Comparison of ENCODE assay signal across 8 cellular contexts in the genomic region with DNA sequence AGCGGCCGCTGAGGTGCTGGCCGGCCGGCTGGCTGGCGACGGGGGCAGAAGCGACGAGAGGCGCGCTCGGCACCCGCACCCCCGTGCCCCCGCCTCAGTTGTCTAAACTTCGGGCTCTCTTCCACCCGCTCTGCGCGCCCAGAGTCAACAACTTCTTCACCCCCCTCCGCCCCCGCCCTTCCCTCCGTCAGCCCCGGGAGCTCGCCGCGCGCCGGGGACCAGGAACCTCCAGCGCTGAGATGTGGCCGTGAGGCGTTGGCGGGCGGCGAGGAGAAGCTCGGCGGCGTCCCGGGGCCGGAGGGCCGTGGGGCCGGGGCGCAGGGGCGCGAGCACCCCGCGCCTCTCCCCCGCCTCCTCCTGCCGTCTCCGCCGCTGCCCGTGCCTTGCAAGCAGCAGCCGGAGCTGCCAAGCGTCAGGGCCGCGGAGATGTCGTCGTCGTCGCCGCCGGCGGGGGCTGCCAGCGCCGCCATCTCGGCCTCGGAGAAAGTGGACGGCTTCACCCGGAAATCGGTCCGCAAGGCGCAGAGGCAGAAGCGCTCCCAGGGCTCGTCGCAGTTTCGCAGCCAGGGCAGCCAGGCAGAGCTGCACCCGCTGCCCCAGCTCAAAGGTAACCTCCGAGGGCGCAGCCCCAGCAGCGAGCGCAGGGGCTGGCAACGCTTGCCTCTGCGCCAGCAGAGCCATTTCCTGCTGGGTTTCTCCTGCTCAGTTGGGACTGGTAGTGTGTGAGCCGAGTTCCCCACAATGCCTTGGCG. TPM values are rescaled to one million over a fixed set of nuclear protein-coding genes. Genes with fewer than 3 reads are reported as not detected.
DNase-seq lines count a peak whose midpoint lies in the region; FAIRE-seq and TF ChIP-seq lines count a peak whose summit lies in the region.

No MANE protein-coding gene starts in this region.

- CTCF ChIA-PET in GM10248 (lab: Yijun Ruan, JAX) = interaction anchor here (0.9 to 3.0 kb wide), 15 partner anchors 9 to 605 kb away, joined by 3 to 18 read pairs (median 3); partner anchors contain the start of genes DTL and INTS7

- no peaks in the 10 kb centered on the region for H3K36me3 Mint-ChIP-seq in astrocyte (ENCODE audit: low read depth, unreplicated experiment)

- WGBS in spleen, 5 donors = 0% methylated on average over 26 to 83 of the region's 83 CpGs

- no peak for TF ChIP-seq CTCF in GM10248 (IDR thresholded peaks at IDR 0.05; ENCODE audit: control extremely low read depth, extremely low read depth, low read depth, missing control alignments)
- no peak for TF ChIP-seq CTCF in astrocyte (IDR thresholded peaks at IDR 0.05; ENCODE audit: insufficient read depth, low read depth, low read length)
- no peak for TF ChIP-seq CTCF in spleen (IDR thresholded peaks at IDR 0.05 in 8 of 11, conservative IDR thresholded peaks at IDR 0.05 in 3 of 11)

- peak overlapping the region; percentile 93 for H2AFZ ChIP-seq in astrocyte (ENCODE audit: low read depth, low read length)

- peak overlapping the region; percentile 84 for H3K27ac Mint-ChIP-seq in astrocyte (ENCODE audit: unreplicated experiment)

- peaks cover 28% of the 10 kb centered on the region for H3K79me2 ChIP-seq in astrocyte (ENCODE audit: insufficient read depth, low read length)

- H3K9me3 ChIP-seq in astrocyte (ENCODE audit: insufficient read depth, low read depth, low read length) (no peaks in the 10 kb centered on the region), iPS-18c (ENCODE audit: control insufficient read depth, insufficient read depth, low read length) (no peaks in the 10 kb centered on the region), spleen (no peaks in the 10 kb centered on the region)

- peak overlapping the region; percentile 98 for H3K4me3 Mint-ChIP-seq in astrocyte (ENCODE audit: unreplicated experiment)

- POLR2A ChIA-PET in GM10248 (lab: Yijun Ruan, JAX) = interaction anchor here (0.6 to 1.1 kb wide), 3 partner anchors 323 to 664 kb away, joined by 3 to 5 read pairs (median 5); partner anchors contain the start of gene ATF3

- no peaks in the 10 kb centered on the region for H3K27me3 Mint-ChIP-seq in astrocyte (ENCODE audit: low read depth, unreplicated experiment)

- H3K9me3 Mint-ChIP-seq in astrocyte (ENCODE audit: unreplicated experiment) = no peaks in the 10 kb centered on the region

- peaks cover 14% of the 10 kb centered on the region for H3K4me1 Mint-ChIP-seq in astrocyte (ENCODE audit: low read depth, unreplicated experiment)

- H3K4me3 ChIP-seq in astrocyte (ENCODE audit: insufficient read depth, low read depth, low read length) (peak overlapping the region; percentile 92), iPS-18c (ENCODE audit: insufficient read depth, low read depth, low read length) (peak overlapping the region; percentile 98), spleen (peak overlapping the region; percentile 64 to 94 (median 80))

- peaks cover 35% of the 10 kb centered on the region for H4K20me1 ChIP-seq in astrocyte (ENCODE audit: insufficient read depth, low read length)

- peak overlapping the region; percentile 85 for H3K27ac ChIP-seq in astrocyte (ENCODE audit: low read depth, low read length)
- peak overlapping the region; percentile 98 to 100 (median 100) for H3K27ac ChIP-seq in spleen

- intact Hi-C loops in spleen (cut with DNase I; ENCODE audit: low total_unique reads) = no loop called here

- no peaks in the 10 kb centered on the region for H3K27me3 ChIP-seq in astrocyte (ENCODE audit: insufficient read depth, low read length)
- no peaks in the 10 kb centered on the region for H3K27me3 ChIP-seq in spleen (replicated peaks in 1 of 7)

- peak overlapping the region; percentile 100 for H3K4me2 ChIP-seq in astrocyte (ENCODE audit: low read length)

- peak overlapping the region; percentile 86 for H3K9ac ChIP-seq in astrocyte (ENCODE audit: low read length)

- TF ChIP-seq POLR2A in spleen (IDR thresholded peaks at IDR 0.05) = peak in 1 of 3 donors; percentile 16

- DNase-seq in GM10248 (ENCODE audit: extremely low spot score) (peak; percentile 58), GOT3 (lab: John Stamatoyannopoulos, UW) (peak; percentile 21), LoVo (ENCODE audit: low spot score) (peak; percentile 28), T-helper 2 cell (peak; percentile 46 to 85 (median 63)), astrocyte (ENCODE audit: low read depth) (peak; percentile 22), spleen (peak; percentile 95), NCI-H1694 treated with DMSO at 0.1 percent for 48 hours (lab: John Stamatoyannopoulos, UW) (no peak)

- H3K36me3 ChIP-seq in astrocyte (ENCODE audit: insufficient read depth, low read length) = no peaks in the 10 kb centered on the region
- no peaks in the 10 kb centered on the region for H3K36me3 ChIP-seq in spleen

- FAIRE-seq in astrocyte (lab: Jason Lieb, UNC) = no peak

- H3K4me1 ChIP-seq in astrocyte (ENCODE audit: insufficient read depth, low read length) = peaks cover 24% of the 10 kb centered on the region
- H3K4me1 ChIP-seq in spleen = peaks cover 21 to 58% (median 51%) of the 10 kb centered on the region in 6 donors

RNA-seq across cellular contexts. Expression of gene PPP2R5A, which starts 0.7 kb away (rescaled TPM):
- total RNA-seq in astrocyte (13.2 and 14.6 TPM in 2 replicates), spleen (10 to 100 TPM; 48.3 to 82.5 (median 72.4) TPM)
- 10 to 100 TPM; 34.9 to 56.0 (median 37.3) TPM for polyA plus RNA-seq in spleen
